Comparison of ENCODE assay signal across 7 cellular contexts in the genomic region with DNA sequence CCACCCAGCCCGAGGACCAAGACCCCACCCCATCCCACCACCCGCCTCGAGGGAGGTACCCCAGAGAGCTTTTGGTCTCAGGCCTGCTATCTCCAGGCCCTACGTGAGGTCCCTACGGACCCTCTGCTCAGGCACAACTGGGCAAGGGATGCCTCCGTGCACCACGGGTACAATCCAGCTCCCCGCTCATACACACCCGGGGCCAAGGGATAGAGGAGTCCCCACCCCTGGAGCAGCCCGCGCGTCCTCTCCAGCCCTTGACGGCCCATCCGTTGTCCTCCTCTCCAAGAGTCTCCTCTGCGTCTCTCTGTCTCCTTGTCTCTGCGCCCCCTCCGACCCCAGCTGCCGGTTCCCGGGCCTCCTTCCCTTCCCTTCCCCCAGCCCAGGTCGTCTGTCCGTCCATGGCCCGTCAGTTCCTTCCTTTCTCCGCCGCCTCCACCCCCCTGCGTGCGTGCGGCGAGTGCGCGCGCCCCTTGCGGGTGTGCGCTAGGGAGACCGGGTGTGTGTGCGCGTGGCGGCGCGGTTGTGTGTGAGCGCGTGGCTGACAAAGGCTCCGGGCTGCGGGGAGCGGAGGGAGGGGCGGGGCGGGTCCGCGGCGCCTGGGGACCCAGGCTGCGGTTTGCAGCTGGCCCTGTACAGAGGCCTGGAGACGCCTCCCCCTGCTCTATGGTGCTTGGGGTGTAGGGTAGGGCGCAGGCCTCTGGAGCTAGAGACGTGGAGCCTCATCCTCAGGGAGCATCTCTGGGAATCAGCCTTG. TPM values are rescaled to one million over a fixed set of nuclear protein-coding genes. Genes with fewer than 3 reads are reported as not detected.
DNase-seq lines count a peak whose midpoint lies in the region; ATAC-seq and TF ChIP-seq lines count a peak whose summit lies in the region.

No MANE protein-coding gene starts in this region.

- 2% methylated on average over 53 of the region's 53 CpGs for WGBS in urinary bladder

- H3K27ac Mint-ChIP-seq in effector memory CD8-positive, alpha-beta T cell, result peak overlapping the region; percentile 72 to 75
- peak overlapping the region in 2 of 6 donors; percentile 43 to 52 for H3K27ac Mint-ChIP-seq in naive B cell

- H3K9me3 ChIP-seq in HCT116 (ENCODE audit: control insufficient read depth in 1 of 2, insufficient read depth in 1 of 2, low read depth in 1 of 2, low read length in 2 of 2), result no peaks in the 10 kb centered on the region
- H3K9me3 ChIP-seq in Peyer's patch, result no peaks in the 10 kb centered on the region

- H3K9me2 ChIP-seq in HCT116 (ENCODE audit: insufficient read depth), result no peaks in the 10 kb centered on the region

- no peaks in the 10 kb centered on the region for H3K79me2 ChIP-seq in HCT116 (ENCODE audit: insufficient read depth, low read length)

- peaks cover 0 to 38% of the 10 kb centered on the region in 2 donors for H3K27me3 Mint-ChIP-seq in effector memory CD8-positive, alpha-beta T cell
- peaks cover 37 to 53% (median 51%) of the 10 kb centered on the region in 3 donors for H3K27me3 Mint-ChIP-seq in naive B cell

- H3K4me1 ChIP-seq in HCT116 (ENCODE audit: control insufficient read depth in 1 of 2, insufficient read depth in 2 of 2, low read length in 2 of 2), result peaks cover 4 to 37% of the 10 kb centered on the region in 2 experiments; a peak in 3 of 4 replicates
- H3K4me1 ChIP-seq in Peyer's patch, result peaks cover 0 to 29% (median 19%) of the 10 kb centered on the region in 4 donors
- no peaks in the 10 kb centered on the region for H3K4me1 ChIP-seq in urinary bladder (ENCODE audit: insufficient read depth)

- intact Hi-C loops in HCT116 (cut with micrococcal nuclease), result no loop called here

- TF ChIP-seq RAD21 in HCT116 (IDR thresholded peaks at IDR 0.05; ENCODE audit: low read depth), result no peak

- no peak overlapping the region; the same call in 1 of the 2 replicates for H3K27ac ChIP-seq in HCT116 (ENCODE audit: low read depth, low read length)
- peak overlapping the region; percentile 15 to 82 (median 40) for H3K27ac ChIP-seq in Peyer's patch
- no peak overlapping the region for H3K27ac ChIP-seq in urinary bladder (ENCODE audit: low read depth)

- TF ChIP-seq POLR2A in HCT116 (IDR thresholded peaks at IDR 0.05; ENCODE audit: borderline replicate concordance, extremely low read depth, insufficient read depth, insufficient read length) (no peak), Peyer's patch (IDR thresholded peaks at IDR 0.05) (no peak)

- ATAC-seq in HCT116 (peak; percentile 56), naive B cell (ENCODE audit: low read depth in 2 of 2) (peak in 1 of 2 donors; percentile 13), GM19035 (IDR thresholded peaks at IDR 0.05; ENCODE audit: unreplicated experiment) (no peak)
- ATAC-seq in effector memory CD8-positive, alpha-beta T cell (replicated peaks), result peak; percentile 43

- H3K4me3 ChIP-seq in HCT116 (replicated peaks in 1 of 2; ENCODE audit: low read depth in 1 of 2, low read length in 2 of 2), result peak overlapping the region; percentile 51 to 65
- peak overlapping the region; percentile 37 to 73 (median 56) for H3K4me3 ChIP-seq in Peyer's patch
- H3K4me3 ChIP-seq in urinary bladder (ENCODE audit: low read depth, low read length), result peak overlapping the region; percentile 65

- no peaks in the 10 kb centered on the region for H3K9me3 Mint-ChIP-seq in effector memory CD8-positive, alpha-beta T cell
- peaks cover 0 to 3% (median 0%) of the 10 kb centered on the region in 7 donors for H3K9me3 Mint-ChIP-seq in naive B cell

- H3K9ac ChIP-seq in HCT116 (ENCODE audit: low read length), result peak overlapping the region; percentile 53

- BruUV-seq in HCT116 (replicated peaks; lab: Mats Ljungman, UMichigan), result no TSS peak

- CTCF ChIA-PET in HCT116 (lab: Charles Lee), result interaction anchor here (1.3 kb wide), 1 partner anchor 9 kb away, joined by 3 read pairs; no protein-coding TSS in a partner anchor

- H3K27me3 ChIP-seq in HCT116 (ENCODE audit: insufficient read depth, low read length) (no peaks in the 10 kb centered on the region), Peyer's patch (no peaks in the 10 kb centered on the region)

- no peak overlapping the region for H2AFZ ChIP-seq in HCT116 (ENCODE audit: low read depth, low read length, poor library complexity, severe bottlenecking)

- H3K4me2 ChIP-seq in HCT116 (ENCODE audit: low read length), result peak overlapping the region; percentile 97

- POLR2A ChIA-PET in HCT116 (lab: Charles Lee), result no interaction called here

- H3K4me1 Mint-ChIP-seq in effector memory CD8-positive, alpha-beta T cell (ENCODE audit: low read depth in 2 of 2), result peaks cover 19 to 20% of the 10 kb centered on the region in 2 donors
- H3K4me1 Mint-ChIP-seq in naive B cell, result peaks cover 12 to 32% (median 23%) of the 10 kb centered on the region in 3 donors

- no peak for TF ChIP-seq CTCF in HCT116 (IDR thresholded peaks at IDR 0.05 in 2 of 3, conservative IDR thresholded peaks at IDR 0.05 in 1 of 3; ENCODE audit: borderline replicate concordance in 1 of 3, insufficient read depth in 1 of 3, low read depth in 2 of 3, low read length in 2 of 3)
- no peak for TF ChIP-seq CTCF in Peyer's patch (IDR thresholded peaks at IDR 0.05)

- H3K36me3 Mint-ChIP-seq in effector memory CD8-positive, alpha-beta T cell (ENCODE audit: insufficient read depth), result no peaks in the 10 kb centered on the region
- no peaks in the 10 kb centered on the region for H3K36me3 Mint-ChIP-seq in naive B cell

- no peak for DNase-seq in HCT116 (ENCODE audit: low read depth, low spot score)
- no peak for DNase-seq in Peyer's patch
- peak in 2 of 3 experiments; percentile 10 to 24 for DNase-seq in effector memory CD8-positive, alpha-beta T cell
- DNase-seq in naive B cell, result peak; percentile 12
- no peak for DNase-seq in NK-92 (lab: John Stamatoyannopoulos, UW; ENCODE audit: unreplicated experiment)

- H3K36me3 ChIP-seq in HCT116 (ENCODE audit: control insufficient read depth in 1 of 2, insufficient read depth in 2 of 2, low read length in 2 of 2) (no peaks in the 10 kb centered on the region), Peyer's patch (no peaks in the 10 kb centered on the region), urinary bladder (ENCODE audit: insufficient read depth) (no peaks in the 10 kb centered on the region)

- peak overlapping the region; percentile 87 to 90 for H3K4me3 Mint-ChIP-seq in effector memory CD8-positive, alpha-beta T cell
- peak overlapping the region; percentile 70 to 91 (median 84) for H3K4me3 Mint-ChIP-seq in naive B cell

- RAD21 ChIA-PET in HCT116 (lab: Charles Lee; ENCODE audit: low non-redundant PET in 1 of 2, low total read pairs in 2 of 2, uncharacterized antibody in 2 of 2, unreplicated experiment in 2 of 2), result no interaction called here

- H4K20me1 ChIP-seq in HCT116 (ENCODE audit: insufficient read depth), result no peaks in the 10 kb centered on the region

TF ChIP-seq in HCT116, 20 proteins besides CTCF, POLR2A, EP300 and RAD21:
- no peak for TF ChIP-seq ZNF274 (IDR thresholded peaks at IDR 0.05; ENCODE audit: low read depth, low read length)
- TF ChIP-seq, protein P1, sequence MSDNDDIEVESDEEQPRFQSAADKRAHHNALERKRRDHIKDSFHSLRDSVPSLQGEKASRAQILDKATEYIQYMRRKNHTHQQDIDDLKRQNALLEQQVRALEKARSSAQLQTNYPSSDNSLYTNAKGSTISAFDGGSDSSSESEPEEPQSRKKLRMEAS (IDR thresholded peaks at IDR 0.05), result peak; percentile 44; the same call in 1 of the 2 replicates
TF ChIP-seq in HCT116: peak in this region for 1.

RNA-seq across cellular contexts. Expression of a gene that starts 0.9 kb away (rescaled TPM):
- 1.6 TPM for total RNA-seq in HCT116 (2021; ENCODE audit: unreplicated experiment)
- polyA plus RNA-seq in HCT116 (2012), result 4.5 and 5.8 TPM in 2 replicates
- total RNA-seq in Peyer's patch, result 10 to 100 TPM; 12.4 to 81.0 (median 31.9) TPM
- polyA plus RNA-seq in naive B cell (ENCODE audit: low read depth in 6 of 6), result under 1 TPM in 1 of 6 donors, not detected in 5; 0.23 TPM
- total RNA-seq in urinary bladder, result 7.5 TPM
- 28.2 TPM for polyA plus RNA-seq in urinary bladder

RNA-seq across cellular contexts. Expression of a gene that starts 55.6 kb away (rescaled TPM):
- total RNA-seq in HCT116 (2021; ENCODE audit: unreplicated experiment), result 130 TPM
- 64.6 and 68.0 TPM in 2 replicates for polyA plus RNA-seq in HCT116 (2012)
- total RNA-seq in Peyer's patch, result 100 to 1,000 TPM in 2 of 4 donors, 10 to 100 TPM in 2; 27.1 to 244 (median 91.2) TPM
- polyA plus RNA-seq in naive B cell (ENCODE audit: low read depth in 6 of 6), result 10 to 100 TPM in 5 of 6 donors, under 1 TPM in 1; 0.24 to 28.7 (median 13.4) TPM
- 20.7 TPM for total RNA-seq in urinary bladder
- 29.8 TPM for polyA plus RNA-seq in urinary bladder

Comparison
In these comparisons a context has a peak if more than half of its experiments do, and no peak if none do; other contexts are left out.
1. DNase-seq: peak in effector memory CD8-positive, alpha-beta T cell (2 of 3) and naive B cell (single experiment); none in HCT116 (single experiment), Peyer's patch (0 of 3) and NK-92 (single experiment).
2. H3K27ac ChIP-seq: peak in Peyer's patch (4 of 4); none in HCT116 (single experiment) and urinary bladder (single experiment).
3. Peak in every context shown above with its lines, with median percentiles within 50 percentile points of each other: H3K4me3 ChIP-seq.